36 cellular contexts compared by ENCODE assay signal in genomic region chr22:24791362-24791761, GRCh38. TPM values are rescaled to one million over a fixed set of nuclear protein-coding genes. Genes with fewer than 3 reads are reported as not detected.
"Had no signal": no experiment of that assay in that cellular context is flagged by ENCODE, and none has a peak within 500 bp of the region (broad histone marks: within the 10 kb centered on the region; RNA-seq: fewer than 3 reads in every experiment).

No MANE protein-coding gene starts in this region.

- H3K4me2 ChIP-seq: smooth muscle cell had no signal

- H3K27me3 Mint-ChIP-seq: type B pancreatic cell had no signal

- H3K27ac ChIP-seq: neutrophil, ovary, parathyroid adenoma, psoas muscle, skin epidermis, spleen, suprapubic skin, testis, tibial artery, transverse colon, upper lobe of right lung, vagina had no signal

- H3K27me3 ChIP-seq: ovary, spleen, suprapubic skin, testis, transverse colon, upper lobe of right lung, vagina had no signal

- H3K79me2 ChIP-seq: parathyroid adenoma had no signal

- H3K36me3 ChIP-seq: neutrophil, ovary, spleen, suprapubic skin, tibial artery, transverse colon, upper lobe of right lung, vagina had no signal

- H3K4me1 ChIP-seq: parathyroid adenoma, psoas muscle, spleen, suprapubic skin, testis, tibial artery, transverse colon, upper lobe of right lung, vagina had no signal

- H3K4me1 Mint-ChIP-seq: naive B cell; naive thymus-derived CD8-positive, alpha-beta T cell; nephron progenitor cell; stimulated activated memory B cell treated with anti-CD40 and anti-IgM and Interleukin-4, amounts not matched to agents 10 μg/mL and 1 μg/mL and 100 μg/mL, for 72 hours; stimulated activated naive CD8-positive, alpha-beta T cell treated with anti-CD3 and anti-CD28 coated beads, Interleukin-15, amount 100 ng/mL, for 72 hours had no signal

- H3K9me3 ChIP-seq: neutrophil, ovary, psoas muscle, spleen, suprapubic skin, testis, tibial artery, transverse colon, upper lobe of right lung, vagina had no signal

- ATAC-seq: naive thymus-derived CD8-positive, alpha-beta T cell; natural killer cell treated with Interleukin-12 subunit alpha and Interleukin-12 subunit beta and Interleukin-15 and Interleukin-18, amount 100 ng/mL, for 72 hours; psoas muscle; right cardiac atrium; sciatic nerve; stimulated activated memory B cell treated with anti-CD40 and anti-IgM and Interleukin-4, amounts not matched to agents 10 μg/mL and 1 μg/mL and 100 μg/mL, for 72 hours; stimulated activated naive CD8-positive, alpha-beta T cell treated with anti-CD3 and anti-CD28 coated beads, Interleukin-15, amount 100 ng/mL, for 72 hours; stimulated activated naive CD8-positive, alpha-beta T cell treated with anti-CD3 and anti-CD28 coated beads, Interleukin-15, Interleukin-2, amounts not matched to agents 100 U/mL and 50 U/mL, for 24 hours; upper lobe of right lung had no signal

- H3K4me3 Mint-ChIP-seq: naive B cell; naive thymus-derived CD8-positive, alpha-beta T cell; natural killer cell treated with Interleukin-12 subunit alpha and Interleukin-12 subunit beta and Interleukin-15 and Interleukin-18, amount 100 ng/mL, for 72 hours; nephron progenitor cell; neural crest cell; stimulated activated memory B cell treated with anti-CD40 and anti-IgM and Interleukin-4, amounts not matched to agents 10 μg/mL and 1 μg/mL and 100 μg/mL, for 72 hours; stimulated activated naive CD8-positive, alpha-beta T cell treated with anti-CD3 and anti-CD28 coated beads, Interleukin-15, amount 100 ng/mL, for 72 hours; type B pancreatic cell had no signal

- H3K36me3 Mint-ChIP-seq: naive B cell; naive thymus-derived CD8-positive, alpha-beta T cell; natural killer cell treated with Interleukin-12 subunit alpha and Interleukin-12 subunit beta and Interleukin-15 and Interleukin-18, amount 100 ng/mL, for 72 hours; stimulated activated memory B cell treated with anti-CD40 and anti-IgM and Interleukin-4, amounts not matched to agents 10 μg/mL and 1 μg/mL and 100 μg/mL, for 72 hours; type B pancreatic cell had no signal

- H3K4me3 ChIP-seq: ovary, psoas muscle, skin epidermis, smooth muscle cell, spleen, suprapubic skin, testis, tibial artery, transverse colon, upper lobe of right lung, vagina had no signal

- H3K9me3 Mint-ChIP-seq: naive B cell; naive thymus-derived CD8-positive, alpha-beta T cell; natural killer cell treated with Interleukin-12 subunit alpha and Interleukin-12 subunit beta and Interleukin-15 and Interleukin-18, amount 100 ng/mL, for 72 hours; nephron progenitor cell; neural crest cell; stimulated activated memory B cell treated with anti-CD40 and anti-IgM and Interleukin-4, amounts not matched to agents 10 μg/mL and 1 μg/mL and 100 μg/mL, for 72 hours; stimulated activated naive CD8-positive, alpha-beta T cell treated with anti-CD3 and anti-CD28 coated beads, Interleukin-15, amount 100 ng/mL, for 72 hours; type B pancreatic cell had no signal

- DNase-seq: naive B cell; naive thymus-derived CD8-positive, alpha-beta T cell; nephron progenitor cell; nucleus accumbens; ovary; psoas muscle; right cardiac atrium; spleen; stimulated activated CD4-positive, alpha-beta T cell treated with anti-CD3 and anti-CD28 coated beads, Interleukin-12 subunit alpha, Interleukin-12 subunit beta, amount 100 ng/mL, for 4 hours; stimulated activated CD4-positive, alpha-beta T cell treated with anti-CD3 and anti-CD28 coated beads, Interleukin-1b, Interleukin-23, amount 100 ng/mL, for 48 hours; stimulated activated CD4-positive, alpha-beta T cell treated with anti-CD3 and anti-CD28 coated beads, Interleukin-4, amount 100 ng/mL, for 1 hour; stimulated activated CD4-positive, alpha-beta T cell treated with anti-CD3 and anti-CD28 coated beads, Interleukin-4, amount 100 ng/mL, for 4 hours; stimulated activated CD8-positive, alpha-beta memory T cell treated with anti-CD3 and anti-CD28 coated beads, Interleukin-4, amount 100 ng/mL, for 48 hours; stimulated activated naive CD4-positive, alpha-beta T cell; stimulated activated naive CD8-positive, alpha-beta T cell treated with anti-CD3 and anti-CD28 coated beads, Interleukin-15, amount 100 ng/mL, for 72 hours; stimulated activated naive CD8-positive, alpha-beta T cell treated with anti-CD3 and anti-CD28 coated beads, Interleukin-15, Interleukin-2, amounts not matched to agents 100 U/mL and 50 U/mL, for 24 hours; substantia nigra; testis; tibial artery; transverse colon; upper lobe of right lung had no signal

- H2AFZ ChIP-seq: parathyroid adenoma had no signal

- H3K27ac Mint-ChIP-seq: naive B cell; naive thymus-derived CD8-positive, alpha-beta T cell; natural killer cell treated with Interleukin-12 subunit alpha and Interleukin-12 subunit beta and Interleukin-15 and Interleukin-18, amount 100 ng/mL, for 72 hours; nephron progenitor cell; stimulated activated memory B cell treated with anti-CD40 and anti-IgM and Interleukin-4, amounts not matched to agents 10 μg/mL and 1 μg/mL and 100 μg/mL, for 72 hours; type B pancreatic cell had no signal

- H3K9ac ChIP-seq: parathyroid adenoma had no signal

RNA-seq across cellular contexts. Expression of gene SGSM1, which starts 14.6 kb away (rescaled TPM):
- total RNA-seq: renal cortical epithelial cell had no signal
- polyA plus RNA-seq: smooth muscle cell had no signal

RNA-seq across cellular contexts. Expression of gene PIWIL3, which starts 16.8 kb away (rescaled TPM):
- total RNA-seq: naive thymus-derived CD8-positive, alpha-beta T cell; natural killer cell treated with Interleukin-12 subunit alpha and Interleukin-12 subunit beta and Interleukin-15 and Interleukin-18, amount 100 ng/mL, for 72 hours; neural crest cell; omental fat pad; posterior vena cava; psoas muscle; renal cortical epithelial cell; right cardiac atrium; sciatic nerve; spleen; suprapubic skin; transverse colon; upper lobe of right lung; urinary bladder; vagina had no signal
- polyA plus RNA-seq: naive thymus-derived CD8-positive, alpha-beta T cell; psoas muscle; right cardiac atrium; smooth muscle cell; spleen; urinary bladder had no signal
